14 cellular contexts compared by ENCODE assay signal in the genomic region with DNA sequence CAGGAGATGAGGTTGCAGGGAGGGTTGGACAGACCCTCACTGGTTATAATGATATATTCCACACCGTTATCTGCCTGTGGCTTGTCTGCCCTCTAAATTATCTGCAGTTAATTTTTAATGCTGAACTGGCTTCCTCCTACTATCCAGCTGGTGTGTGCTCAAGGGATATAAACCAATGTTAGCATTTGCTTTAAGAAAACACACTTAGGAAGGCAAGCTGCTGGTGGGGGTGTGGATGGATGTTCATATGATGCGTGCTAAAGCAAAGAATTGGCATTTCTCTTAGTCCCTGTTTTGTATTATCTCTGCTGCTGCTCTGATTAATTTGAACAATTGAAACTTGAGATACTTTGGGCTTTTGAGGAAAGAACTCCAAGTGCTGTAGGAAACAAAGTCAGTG.
DNase-seq lines count a peak whose midpoint lies in the region; ATAC-seq and TF ChIP-seq lines count a peak whose summit lies in the region.
"Had no signal": no experiment of that assay in that cellular context is flagged by ENCODE, and none has a peak within 500 bp of the region (broad histone marks: within the 10 kb centered on the region; RNA-seq: fewer than 3 reads in every experiment).

No MANE protein-coding gene starts in this region.

- peak overlapping the region; percentile 85 to 96 (median 95) for H3K27ac Mint-ChIP-seq in nephron
- no peak overlapping the region for H3K27ac Mint-ChIP-seq in activated T-cell treated with anti-CD3 and anti-CD28 coated beads, Interleukin-2, amount 50 U/mL, for 72 hours
- H3K27ac Mint-ChIP-seq in naive thymus-derived CD8-positive, alpha-beta T cell = no peak overlapping the region
- H3K27ac Mint-ChIP-seq: activated T-helper 17 cell treated with anti-CD3 and anti-CD28 coated beads, Interleukin-2, amount 50 U/mL, for 72 hours had no signal

- H3K9me3 Mint-ChIP-seq in nephron = no peaks in the 10 kb centered on the region
- no peaks in the 10 kb centered on the region for H3K9me3 Mint-ChIP-seq in activated T-cell treated with anti-CD3 and anti-CD28 coated beads, Interleukin-2, amount 50 U/mL, for 72 hours
- H3K9me3 Mint-ChIP-seq in naive thymus-derived CD8-positive, alpha-beta T cell = peaks cover 0 to 2% (median 0%) of the 10 kb centered on the region in 9 donors
- H3K9me3 Mint-ChIP-seq: activated T-helper 17 cell treated with anti-CD3 and anti-CD28 coated beads, Interleukin-2, amount 50 U/mL, for 72 hours had no signal

- DNase-seq in DMS 273 treated with DMSO at 0.1 percent for 48 hours (lab: John Stamatoyannopoulos, UW) = peak; percentile 67
- peak; percentile 18 for DNase-seq in NCI-H146 treated with DMSO at 0.1 percent for 48 hours (lab: John Stamatoyannopoulos, UW; ENCODE audit: unreplicated experiment)
- no peak for DNase-seq in NCI-H526 treated with DMSO at 0.1 percent for 48 hours (lab: John Stamatoyannopoulos, UW)
- DNase-seq in activated T-cell treated with anti-CD3 and anti-CD28 coated beads, Interleukin-2, amount 50 U/mL, for 72 hours = no peak
- DNase-seq in naive thymus-derived CD8-positive, alpha-beta T cell = no peak
- DNase-seq: activated CD4-positive, alpha-beta T cell treated with anti-CD3 and anti-CD28 coated beads, Interleukin-2, amount 50 U/mL, for 48 hours; NCI-H524 treated with DMSO at 0.1 percent for 48 hours; stimulated activated CD4-positive, alpha-beta T cell treated with anti-CD3 and anti-CD28 coated beads, Interleukin-2, amount 100 ng/mL, for 48 hours; T-helper 9 cell had no signal

- no peak for TF ChIP-seq CTCF in nephron (IDR thresholded peaks at IDR 0.05; ENCODE audit: unreplicated experiment in 3 of 3)

- no peak for ATAC-seq in activated T-cell treated with anti-CD3 and anti-CD28 coated beads, Interleukin-2, amount 50 U/mL, for 72 hours (replicated peaks in 1 of 2)
- no peak for ATAC-seq in naive thymus-derived CD8-positive, alpha-beta T cell
- no peak for ATAC-seq in HG03045 (IDR thresholded peaks at IDR 0.05; ENCODE audit: unreplicated experiment)
- ATAC-seq: activated T-helper 17 cell treated with anti-CD3 and anti-CD28 coated beads, Interleukin-2, amount 50 U/mL, for 72 hours; K562 had no signal

- H3K27ac ChIP-seq in angular gyrus (ENCODE audit: low read depth, low read length) = peak overlapping the region; percentile 87

- peaks cover 28% of the 10 kb centered on the region for H3K4me1 Mint-ChIP-seq in nephron
- no peaks in the 10 kb centered on the region for H3K4me1 Mint-ChIP-seq in activated T-cell treated with anti-CD3 and anti-CD28 coated beads, Interleukin-2, amount 50 U/mL, for 72 hours (ENCODE audit: low read depth)
- H3K4me1 Mint-ChIP-seq in naive thymus-derived CD8-positive, alpha-beta T cell = no peaks in the 10 kb centered on the region
- H3K4me1 Mint-ChIP-seq: activated T-helper 17 cell treated with anti-CD3 and anti-CD28 coated beads, Interleukin-2, amount 50 U/mL, for 72 hours had no signal

- POLR2A ChIA-PET in naive thymus-derived CD8-positive, alpha-beta T cell (lab: Charles Lee) = no interaction called here

- peak overlapping the region in 2 of 3 experiments; percentile 3 to 4 for H3K4me3 Mint-ChIP-seq in nephron
- H3K4me3 Mint-ChIP-seq in activated T-cell treated with anti-CD3 and anti-CD28 coated beads, Interleukin-2, amount 50 U/mL, for 72 hours = no peak overlapping the region
- H3K4me3 Mint-ChIP-seq in naive thymus-derived CD8-positive, alpha-beta T cell = no peak overlapping the region
- H3K4me3 Mint-ChIP-seq: activated T-helper 17 cell treated with anti-CD3 and anti-CD28 coated beads, Interleukin-2, amount 50 U/mL, for 72 hours had no signal

- H3K27me3 Mint-ChIP-seq in nephron (ENCODE audit: low read depth) = no peaks in the 10 kb centered on the region
- no peaks in the 10 kb centered on the region for H3K27me3 Mint-ChIP-seq in activated T-cell treated with anti-CD3 and anti-CD28 coated beads, Interleukin-2, amount 50 U/mL, for 72 hours (ENCODE audit: low read depth)
- H3K27me3 Mint-ChIP-seq in naive thymus-derived CD8-positive, alpha-beta T cell = peaks cover 0 to 3% (median 0%) of the 10 kb centered on the region in 5 donors

- no peaks in the 10 kb centered on the region for H3K36me3 Mint-ChIP-seq in nephron (ENCODE audit: low read depth)
- H3K36me3 Mint-ChIP-seq in activated T-cell treated with anti-CD3 and anti-CD28 coated beads, Interleukin-2, amount 50 U/mL, for 72 hours (ENCODE audit: insufficient read depth in 2 of 2) = no peaks in the 10 kb centered on the region
- no peaks in the 10 kb centered on the region for H3K36me3 Mint-ChIP-seq in naive thymus-derived CD8-positive, alpha-beta T cell

Comparison
In these comparisons a context has a peak if more than half of its experiments do, and no peak if none do; other contexts are left out.
1. DNase-seq: peak in DMS 273 treated with DMSO at 0.1 percent for 48 hours (single experiment) and NCI-H146 treated with DMSO at 0.1 percent for 48 hours (single experiment); none in NCI-H526 treated with DMSO at 0.1 percent for 48 hours (single experiment), activated T-cell treated with anti-CD3 and anti-CD28 coated beads, Interleukin-2, amount 50 U/mL, for 72 hours (0 of 2) and naive thymus-derived CD8-positive, alpha-beta T cell (0 of 10).
2. H3K27ac Mint-ChIP-seq: peak in nephron (3 of 3); none in activated T-cell treated with anti-CD3 and anti-CD28 coated beads, Interleukin-2, amount 50 U/mL, for 72 hours (single experiment) and naive thymus-derived CD8-positive, alpha-beta T cell (0 of 10).
3. H3K4me3 Mint-ChIP-seq: peak in nephron (2 of 3); none in activated T-cell treated with anti-CD3 and anti-CD28 coated beads, Interleukin-2, amount 50 U/mL, for 72 hours (0 of 2) and naive thymus-derived CD8-positive, alpha-beta T cell (0 of 10).